In the genomic region with DNA sequence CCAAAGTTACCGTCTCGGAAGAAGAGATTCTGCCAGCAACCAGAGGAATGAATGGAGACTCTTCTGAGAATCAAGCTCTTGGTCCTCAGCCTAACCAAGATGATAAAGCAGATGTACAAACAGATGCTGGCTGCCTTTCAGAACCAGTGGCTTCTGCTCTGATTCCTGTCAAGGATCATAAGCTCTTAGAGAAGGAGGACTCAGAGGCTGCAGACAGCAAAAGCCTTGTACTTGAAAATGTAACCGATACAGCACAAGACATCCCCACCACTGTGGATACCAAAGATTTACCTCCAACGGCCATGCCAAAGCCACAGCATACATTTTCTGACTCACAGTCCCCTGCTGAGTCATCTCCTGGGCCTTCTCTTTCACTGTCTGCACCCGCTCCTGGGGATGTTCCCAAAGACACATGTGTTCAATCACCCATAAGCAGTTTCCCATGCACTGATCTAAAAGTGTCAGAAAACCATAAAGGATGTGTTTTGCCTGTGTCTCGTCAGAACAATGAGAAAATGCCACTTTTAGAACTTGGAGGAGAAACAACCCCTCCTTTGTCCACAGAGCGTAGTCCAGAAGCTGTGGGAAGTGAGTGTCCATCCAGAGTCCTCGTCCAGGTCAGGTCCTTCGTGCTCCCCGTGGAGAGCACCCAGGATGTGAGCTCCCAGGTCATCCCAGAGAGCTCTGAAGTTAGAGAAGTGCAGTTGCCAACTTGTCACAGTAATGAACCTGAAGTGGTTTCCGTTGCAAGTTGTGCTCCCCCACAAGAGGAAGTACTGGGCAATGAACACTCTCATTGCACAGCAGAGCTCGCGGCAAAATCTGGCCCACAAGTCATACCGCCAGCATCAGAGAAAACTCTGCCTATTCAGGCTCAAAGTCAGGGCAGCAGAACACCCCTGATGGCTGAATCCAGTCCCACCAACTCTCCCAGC, we compare ENCODE assay signal across 8 cellular contexts.
DNase-seq lines count a peak whose midpoint lies in the region; ATAC-seq and TF ChIP-seq lines count a peak whose summit lies in the region.

No MANE protein-coding gene starts in this region.

- peak; percentile 88 for DNase-seq in NOMO-1 treated with dmso at 0.1 percent for 144 hours (lab: John Stamatoyannopoulos, UW; ENCODE audit: unreplicated experiment)
- peak; percentile 75 for DNase-seq in activated CD8-positive, alpha-beta memory T cell treated with anti-CD3 and anti-CD28 coated beads, Interleukin-2, amount 50 U/mL, for 4 hours
- peak; percentile 87 for DNase-seq in fibroblast of the aortic adventitia (ENCODE audit: low read depth)
- DNase-seq in stimulated activated CD4-positive, alpha-beta T cell treated with anti-CD3 and anti-CD28 coated beads, Interleukin-15, amount 100 ng/mL, for 1 hour (ENCODE audit: low read depth in 1 of 2, low spot score in 1 of 2), result peak; percentile 43 to 45
- no peak for DNase-seq in NCI-H510A (lab: John Stamatoyannopoulos, UW)
- DNase-seq in HuH-7.5 (ENCODE audit: low spot score), result no peak

- peak; percentile 55 for ATAC-seq in GM18498 (IDR thresholded peaks at IDR 0.05; ENCODE audit: unreplicated experiment)
- ATAC-seq in HG02798 (IDR thresholded peaks at IDR 0.05; ENCODE audit: poor library complexity, unreplicated experiment), result peak; percentile 65

- TF ChIP-seq CTCF in fibroblast of the aortic adventitia (IDR thresholded peaks at IDR 0.05; ENCODE audit: insufficient read depth, low read length), result no peak

- peak overlapping the region; percentile 28 for H3K4me3 ChIP-seq in fibroblast of the aortic adventitia (ENCODE audit: low read depth, low read length)

Comparison
In these comparisons a context has a peak if more than half of its experiments do, and no peak if none do; other contexts are left out.
1. DNase-seq: peak in NOMO-1 treated with dmso at 0.1 percent for 144 hours (single experiment), activated CD8-positive, alpha-beta memory T cell treated with anti-CD3 and anti-CD28 coated beads, Interleukin-2, amount 50 U/mL, for 4 hours (single experiment), fibroblast of the aortic adventitia (single experiment) and stimulated activated CD4-positive, alpha-beta T cell treated with anti-CD3 and anti-CD28 coated beads, Interleukin-15, amount 100 ng/mL, for 1 hour (2 of 2); none in NCI-H510A (single experiment) and HuH-7.5 (single experiment).